In genomic region chr4:74018771-74019170, GRCh38 we compare ENCODE assay signal across 1 cellular context.
TF ChIP-seq lines count a peak whose summit lies in the region.

No MANE protein-coding gene starts in this region.

TF ChIP-seq in endothelial cell of umbilical vein, 7 proteins besides CTCF, POLR2A, EP300 and RAD21:
- TF ChIP-seq FOS (IDR thresholded peaks at IDR 0.05; ENCODE audit: borderline replicate concordance, insufficient read depth, low read length), result peak; percentile 27
- TF ChIP-seq POLR2AphosphoS5 (IDR thresholded peaks at IDR 0.05; ENCODE audit: insufficient read depth, low read depth, low read length), result no peak
- no peak for TF ChIP-seq JUN (IDR thresholded peaks at IDR 0.05; ENCODE audit: borderline replicate concordance, insufficient read depth, insufficient read length, low read depth)
- TF ChIP-seq EZH2 (IDR thresholded peaks at IDR 0.05; ENCODE audit: borderline replicate concordance, low read depth, low read length, severe bottlenecking), result no peak
- TF ChIP-seq GATA2 (IDR thresholded peaks at IDR 0.05; ENCODE audit: insufficient read depth, insufficient read length, low read depth, low read length), result no peak
- no peak for TF ChIP-seq MAX (IDR thresholded peaks at IDR 0.05; ENCODE audit: insufficient read depth, insufficient read length)
